Comparison of ENCODE assay signal across 8 cellular contexts in genomic region chr1:11735854-11736745, GRCh38. TPM values are rescaled to one million over a fixed set of nuclear protein-coding genes. Genes with fewer than 3 reads are reported as not detected.
A peak's percentile ranks its signal among the peaks of the same experiment; 100 is the strongest.
DNase-seq lines count a peak whose midpoint lies in the region; ATAC-seq, FAIRE-seq and TF ChIP-seq lines count a peak whose summit lies in the region.

TSS of gene AGTRAP (plus strand) at chr1:11736136. CDS start at chr1:11736209, 73 bp downstream.

- no peak for FAIRE-seq in kidney (lab: Jason Lieb, UNC)

- no peaks in the 10 kb centered on the region for H3K9me3 ChIP-seq in kidney (ENCODE audit: control insufficient read depth in 1 of 2, low read length in 2 of 2)

- DNase-seq in NCI-H446 (lab: John Stamatoyannopoulos, UW) = peak; percentile 45 to 93
- peak; percentile 87 for DNase-seq in activated CD4-positive, CD25-positive, alpha-beta regulatory T cell treated with anti-CD3 and anti-CD28 coated beads, Interleukin-2, amount 50 U/mL, for 72 hours
- DNase-seq in cerebellar cortex (ENCODE audit: low spot score) = peak; percentile 91
- DNase-seq in kidney = peak; percentile 99
- peak; percentile 69 to 76 for DNase-seq in stimulated activated CD4-positive, alpha-beta T cell treated with anti-CD3 and anti-CD28 coated beads, Interleukin-15, amount 100 ng/mL, for 1 hour (ENCODE audit: low read depth in 1 of 2, low spot score in 1 of 2)

- peak within 1 kb of the TSS; percentile 98 for H3K4me3 ChIP-seq in kidney (ENCODE audit: low read length in 2 of 2)

- peak; percentile 51 for TF ChIP-seq POLR2A in GM15510 (IDR thresholded peaks at IDR 0.05; ENCODE audit: borderline replicate concordance, extremely low read depth, insufficient read length)

- ATAC-seq in HG03097 (IDR thresholded peaks at IDR 0.05; ENCODE audit: low FRiP score, unreplicated experiment) = peak; percentile 45
- ATAC-seq in HG03378 (IDR thresholded peaks at IDR 0.05; ENCODE audit: unreplicated experiment) = no peak

- peaks cover 8 to 21% of the 10 kb centered on the region in 2 donors for H3K4me1 ChIP-seq in kidney (ENCODE audit: control insufficient read depth in 1 of 2, insufficient read depth in 1 of 2, low read depth in 1 of 2, low read length in 2 of 2)

- H3K27ac ChIP-seq in kidney (ENCODE audit: low read depth in 2 of 2, low read length in 2 of 2) = peak within 1 kb of the TSS; percentile 86 to 96

- no peaks in the 10 kb centered on the region for H3K36me3 ChIP-seq in kidney (ENCODE audit: control insufficient read depth in 1 of 2, insufficient read depth in 2 of 2, low read length in 2 of 2)

- intact Hi-C loops in kidney (cut with DNase I) = no loop called here

- TF ChIP-seq CTCF in kidney (IDR thresholded peaks at IDR 0.05; ENCODE audit: borderline replicate concordance, extremely low read depth, insufficient read depth) = no peak

- peak within 1 kb of the TSS; percentile 84 to 95 for H3K9ac ChIP-seq in kidney (ENCODE audit: low read length in 2 of 2)

RNA-seq across cellular contexts. Expression of gene AGTRAP, which starts in this region (rescaled TPM):
- total RNA-seq in kidney = 66.1 TPM
- polyA plus RNA-seq in kidney (ENCODE audit: insufficient read depth, low read depth, low replicate concordance) = 140 TPM
